Comparison of ENCODE assay signal across 1 cellular context in the genomic region with DNA sequence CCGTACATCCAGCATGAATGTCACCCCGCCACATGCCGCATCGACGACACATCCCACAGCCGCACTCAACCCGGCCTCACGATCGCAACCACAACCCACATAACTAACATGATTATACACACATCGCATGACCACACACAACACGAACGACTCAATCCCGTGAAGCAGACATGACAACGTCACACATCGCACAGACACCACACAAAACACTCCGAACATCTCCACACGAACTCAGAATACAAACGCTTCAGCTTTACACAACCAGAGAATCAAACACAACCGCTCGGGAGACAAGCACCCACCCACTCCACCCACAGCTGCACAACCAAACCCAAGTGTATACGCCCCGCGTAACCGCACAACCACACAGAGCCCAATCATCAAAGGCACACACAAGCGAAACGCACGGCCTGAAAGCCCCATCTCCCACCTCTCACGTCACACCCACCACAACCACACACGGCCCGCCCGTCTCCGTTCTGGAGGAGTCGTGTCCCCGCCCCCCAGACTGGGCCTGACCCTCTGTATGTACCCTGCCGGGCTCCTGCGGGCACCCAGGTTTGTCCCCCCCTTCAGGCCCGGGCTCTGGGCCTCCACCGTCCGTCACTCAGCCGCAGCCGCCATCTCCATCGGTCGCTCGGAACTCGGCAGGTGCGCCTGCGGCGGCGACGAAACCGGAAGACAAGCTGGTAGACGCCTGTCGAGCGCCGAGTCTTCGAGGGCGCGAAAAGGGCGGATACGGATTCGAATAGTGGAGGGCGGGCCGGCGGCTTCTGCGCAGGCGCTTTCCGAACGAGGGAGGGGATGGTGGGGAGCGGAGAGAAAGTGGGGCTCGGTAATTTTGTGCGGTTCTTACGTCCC.
TF ChIP-seq lines count a peak whose summit lies in the region.

A gene (minus strand): TSS at position 646 of the 861 bp plus-strand sequence. CDS start 3,028 bp downstream, outside the sequence.

TF ChIP-seq in HepG2, 621 proteins besides CTCF, POLR2A, EP300 and RAD21 (continued from another document):
- TF ChIP-seq, protein P1, sequence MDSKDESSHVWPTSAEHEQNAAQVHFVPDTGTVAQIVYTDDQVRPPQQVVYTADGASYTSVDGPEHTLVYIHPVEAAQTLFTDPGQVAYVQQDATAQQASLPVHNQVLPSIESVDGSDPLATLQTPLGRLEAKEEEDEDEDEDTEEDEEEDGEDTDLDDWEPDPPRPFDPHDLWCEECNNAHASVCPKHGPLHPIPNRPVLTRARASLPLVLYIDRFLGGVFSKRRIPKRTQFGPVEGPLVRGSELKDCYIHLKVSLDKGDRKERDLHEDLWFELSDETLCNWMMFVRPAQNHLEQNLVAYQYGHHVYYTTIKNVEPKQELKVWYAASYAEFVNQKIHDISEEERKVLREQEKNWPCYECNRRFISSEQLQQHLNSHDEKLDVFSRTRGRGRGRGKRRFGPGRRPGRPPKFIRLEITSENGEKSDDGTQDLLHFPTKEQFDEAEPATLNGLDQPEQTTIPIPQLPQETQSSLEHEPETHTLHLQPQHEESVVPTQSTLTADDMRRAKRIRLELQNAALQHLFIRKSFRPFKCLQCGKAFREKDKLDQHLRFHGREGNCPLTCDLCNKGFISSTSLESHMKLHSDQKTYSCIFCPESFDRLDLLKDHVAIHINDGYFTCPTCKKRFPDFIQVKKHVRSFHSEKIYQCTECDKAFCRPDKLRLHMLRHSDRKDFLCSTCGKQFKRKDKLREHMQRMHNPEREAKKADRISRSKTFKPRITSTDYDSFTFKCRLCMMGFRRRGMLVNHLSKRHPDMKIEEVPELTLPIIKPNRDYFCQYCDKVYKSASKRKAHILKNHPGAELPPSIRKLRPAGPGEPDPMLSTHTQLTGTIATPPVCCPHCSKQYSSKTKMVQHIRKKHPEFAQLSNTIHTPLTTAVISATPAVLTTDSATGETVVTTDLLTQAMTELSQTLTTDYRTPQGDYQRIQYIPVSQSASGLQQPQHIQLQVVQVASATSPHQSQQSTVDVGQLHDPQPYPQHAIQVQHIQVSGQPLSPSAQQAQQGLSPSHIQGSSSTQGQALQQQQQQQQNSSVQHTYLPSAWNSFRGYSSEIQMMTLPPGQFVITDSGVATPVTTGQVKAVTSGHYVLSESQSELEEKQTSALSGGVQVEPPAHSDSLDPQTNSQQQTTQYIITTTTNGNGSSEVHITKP (CRISPR knock-in tag; IDR thresholded peaks at IDR 0.05; ENCODE audit: low read depth) = peak; percentile 67; the same call in 1 of the 2 replicates
- TF ChIP-seq ZNF772 (CRISPR knock-in tag; IDR thresholded peaks at IDR 0.05) = peak; percentile 90
- TF ChIP-seq ZNF773 (CRISPR knock-in tag; IDR thresholded peaks at IDR 0.05; ENCODE audit: borderline replicate concordance) = peak; percentile 50; the same call in 1 of the 2 replicates
- TF ChIP-seq HDAC2 (CRISPR knock-in tag; IDR thresholded peaks at IDR 0.05) = peak; percentile 92
- peak; percentile 58; the same call in 1 of the 2 replicates for TF ChIP-seq ZNF451 (CRISPR knock-in tag; IDR thresholded peaks at IDR 0.05)
- TF ChIP-seq, protein P2, sequence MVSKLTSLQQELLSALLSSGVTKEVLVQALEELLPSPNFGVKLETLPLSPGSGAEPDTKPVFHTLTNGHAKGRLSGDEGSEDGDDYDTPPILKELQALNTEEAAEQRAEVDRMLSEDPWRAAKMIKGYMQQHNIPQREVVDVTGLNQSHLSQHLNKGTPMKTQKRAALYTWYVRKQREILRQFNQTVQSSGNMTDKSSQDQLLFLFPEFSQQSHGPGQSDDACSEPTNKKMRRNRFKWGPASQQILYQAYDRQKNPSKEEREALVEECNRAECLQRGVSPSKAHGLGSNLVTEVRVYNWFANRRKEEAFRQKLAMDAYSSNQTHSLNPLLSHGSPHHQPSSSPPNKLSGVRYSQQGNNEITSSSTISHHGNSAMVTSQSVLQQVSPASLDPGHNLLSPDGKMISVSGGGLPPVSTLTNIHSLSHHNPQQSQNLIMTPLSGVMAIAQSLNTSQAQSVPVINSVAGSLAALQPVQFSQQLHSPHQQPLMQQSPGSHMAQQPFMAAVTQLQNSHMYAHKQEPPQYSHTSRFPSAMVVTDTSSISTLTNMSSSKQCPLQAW (CRISPR knock-in tag; IDR thresholded peaks at IDR 0.05) = peak; percentile 94
- TF ChIP-seq ATM (IDR thresholded peaks at IDR 0.05; ENCODE audit: borderline replicate concordance) = no peak
- TF ChIP-seq NBN (conservative IDR thresholded peaks at IDR 0.05) = no peak
- TF ChIP-seq MAZ (IDR thresholded peaks at IDR 0.05; ENCODE audit: borderline replicate concordance, low read depth, low read length) = 0 out of 2 replicates have a peak, but pooled peaks have one; percentile 55
- peak; percentile 87; the same call in 1 of the 2 replicates for TF ChIP-seq MAZ (CRISPR knock-in tag; IDR thresholded peaks at IDR 0.05; ENCODE audit: low read depth)
- TF ChIP-seq WIZ (CRISPR knock-in tag; IDR thresholded peaks at IDR 0.05) = peak; percentile 50; the same call in 1 of the 2 replicates
- TF ChIP-seq ZNF841 (CRISPR knock-in tag; IDR thresholded peaks at IDR 0.05; ENCODE audit: borderline replicate concordance) = peak; percentile 63; the same call in 1 of the 2 replicates
- TF ChIP-seq ZFP36L1 (CRISPR knock-in tag; IDR thresholded peaks at IDR 0.05) = peak; percentile 78
- TF ChIP-seq ZNF292 (CRISPR knock-in tag; IDR thresholded peaks at IDR 0.05; ENCODE audit: borderline replicate concordance, low read depth) = no peak
- TF ChIP-seq, protein P3, sequence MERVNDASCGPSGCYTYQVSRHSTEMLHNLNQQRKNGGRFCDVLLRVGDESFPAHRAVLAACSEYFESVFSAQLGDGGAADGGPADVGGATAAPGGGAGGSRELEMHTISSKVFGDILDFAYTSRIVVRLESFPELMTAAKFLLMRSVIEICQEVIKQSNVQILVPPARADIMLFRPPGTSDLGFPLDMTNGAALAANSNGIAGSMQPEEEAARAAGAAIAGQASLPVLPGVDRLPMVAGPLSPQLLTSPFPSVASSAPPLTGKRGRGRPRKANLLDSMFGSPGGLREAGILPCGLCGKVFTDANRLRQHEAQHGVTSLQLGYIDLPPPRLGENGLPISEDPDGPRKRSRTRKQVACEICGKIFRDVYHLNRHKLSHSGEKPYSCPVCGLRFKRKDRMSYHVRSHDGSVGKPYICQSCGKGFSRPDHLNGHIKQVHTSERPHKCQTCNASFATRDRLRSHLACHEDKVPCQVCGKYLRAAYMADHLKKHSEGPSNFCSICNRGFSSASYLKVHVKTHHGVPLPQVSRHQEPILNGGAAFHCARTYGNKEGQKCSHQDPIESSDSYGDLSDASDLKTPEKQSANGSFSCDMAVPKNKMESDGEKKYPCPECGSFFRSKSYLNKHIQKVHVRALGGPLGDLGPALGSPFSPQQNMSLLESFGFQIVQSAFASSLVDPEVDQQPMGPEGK (CRISPR knock-in tag; IDR thresholded peaks at IDR 0.05) = peak; percentile 76
- TF ChIP-seq, protein P4, sequence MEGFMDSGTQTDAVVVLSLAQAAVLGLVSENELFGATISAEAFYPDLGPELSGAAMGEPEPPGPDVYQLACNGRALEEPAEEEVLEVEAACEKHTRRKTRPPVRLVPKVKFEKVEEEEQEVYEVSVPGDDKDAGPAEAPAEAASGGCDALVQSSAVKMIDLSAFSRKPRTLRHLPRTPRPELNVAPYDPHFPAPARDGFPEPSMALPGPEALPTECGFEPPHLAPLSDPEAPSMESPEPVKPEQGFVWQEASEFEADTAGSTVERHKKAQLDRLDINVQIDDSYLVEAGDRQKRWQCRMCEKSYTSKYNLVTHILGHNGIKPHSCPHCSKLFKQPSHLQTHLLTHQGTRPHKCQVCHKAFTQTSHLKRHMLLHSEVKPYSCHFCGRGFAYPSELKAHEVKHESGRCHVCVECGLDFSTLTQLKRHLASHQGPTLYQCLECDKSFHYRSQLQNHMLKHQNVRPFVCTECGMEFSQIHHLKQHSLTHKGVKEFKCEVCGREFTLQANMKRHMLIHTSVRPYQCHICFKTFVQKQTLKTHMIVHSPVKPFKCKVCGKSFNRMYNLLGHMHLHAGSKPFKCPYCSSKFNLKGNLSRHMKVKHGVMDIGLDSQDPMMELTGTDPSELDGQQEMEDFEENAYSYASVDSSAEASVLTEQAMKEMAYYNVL (CRISPR knock-in tag; IDR thresholded peaks at IDR 0.05; ENCODE audit: borderline replicate concordance) = peak; percentile 46; the same call in 1 of the 2 replicates
- no peak for TF ChIP-seq SNAI1 (CRISPR knock-in tag; IDR thresholded peaks at IDR 0.05; ENCODE audit: borderline replicate concordance)
- peak; percentile 54 for TF ChIP-seq IKZF4 (CRISPR knock-in tag; IDR thresholded peaks at IDR 0.05; ENCODE audit: borderline replicate concordance, low read depth, not compliant biosample characterization)
- TF ChIP-seq, protein P5, sequence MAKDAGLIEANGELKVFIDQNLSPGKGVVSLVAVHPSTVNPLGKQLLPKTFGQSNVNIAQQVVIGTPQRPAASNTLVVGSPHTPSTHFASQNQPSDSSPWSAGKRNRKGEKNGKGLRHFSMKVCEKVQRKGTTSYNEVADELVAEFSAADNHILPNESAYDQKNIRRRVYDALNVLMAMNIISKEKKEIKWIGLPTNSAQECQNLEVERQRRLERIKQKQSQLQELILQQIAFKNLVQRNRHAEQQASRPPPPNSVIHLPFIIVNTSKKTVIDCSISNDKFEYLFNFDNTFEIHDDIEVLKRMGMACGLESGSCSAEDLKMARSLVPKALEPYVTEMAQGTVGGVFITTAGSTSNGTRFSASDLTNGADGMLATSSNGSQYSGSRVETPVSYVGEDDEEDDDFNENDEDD (CRISPR knock-in tag; IDR thresholded peaks at IDR 0.05; ENCODE audit: borderline replicate concordance) = peak; percentile 99
- peak; percentile 91 for TF ChIP-seq ZNF34 (CRISPR knock-in tag; IDR thresholded peaks at IDR 0.05; ENCODE audit: borderline replicate concordance)
- TF ChIP-seq, protein P6, sequence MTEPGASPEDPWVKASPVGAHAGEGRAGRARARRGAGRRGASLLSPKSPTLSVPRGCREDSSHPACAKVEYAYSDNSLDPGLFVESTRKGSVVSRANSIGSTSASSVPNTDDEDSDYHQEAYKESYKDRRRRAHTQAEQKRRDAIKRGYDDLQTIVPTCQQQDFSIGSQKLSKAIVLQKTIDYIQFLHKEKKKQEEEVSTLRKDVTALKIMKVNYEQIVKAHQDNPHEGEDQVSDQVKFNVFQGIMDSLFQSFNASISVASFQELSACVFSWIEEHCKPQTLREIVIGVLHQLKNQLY (CRISPR knock-in tag; IDR thresholded peaks at IDR 0.05) = 0 out of 2 replicates have a peak, but pooled peaks have one; percentile 44
- peak; percentile 78; the same call in 1 of the 2 replicates for TF ChIP-seq STAT5B (CRISPR knock-in tag; IDR thresholded peaks at IDR 0.05)
- TF ChIP-seq ZNF468 (CRISPR knock-in tag; IDR thresholded peaks at IDR 0.05) = peak; percentile 58; the same call in 1 of the 2 replicates
- no peak for TF ChIP-seq RNF2 (conservative IDR thresholded peaks at IDR 0.05; ENCODE audit: low read depth)
- TF ChIP-seq ZNF296 (CRISPR knock-in tag; conservative IDR thresholded peaks at IDR 0.05) = no peak
- peak; percentile 93; the same call in 1 of the 2 replicates for TF ChIP-seq IRX3 (CRISPR knock-in tag; IDR thresholded peaks at IDR 0.05; ENCODE audit: borderline replicate concordance, low read depth)
- TF ChIP-seq SMC3 (IDR thresholded peaks at IDR 0.05; ENCODE audit: low read length) = no peak; the same call in 1 of the 2 replicates
- peak; percentile 86 for TF ChIP-seq CREB1 (IDR thresholded peaks at IDR 0.05)
- TF ChIP-seq CREB1 (CRISPR knock-in tag; IDR thresholded peaks at IDR 0.05) = peak; percentile 96
- TF ChIP-seq, protein P7, sequence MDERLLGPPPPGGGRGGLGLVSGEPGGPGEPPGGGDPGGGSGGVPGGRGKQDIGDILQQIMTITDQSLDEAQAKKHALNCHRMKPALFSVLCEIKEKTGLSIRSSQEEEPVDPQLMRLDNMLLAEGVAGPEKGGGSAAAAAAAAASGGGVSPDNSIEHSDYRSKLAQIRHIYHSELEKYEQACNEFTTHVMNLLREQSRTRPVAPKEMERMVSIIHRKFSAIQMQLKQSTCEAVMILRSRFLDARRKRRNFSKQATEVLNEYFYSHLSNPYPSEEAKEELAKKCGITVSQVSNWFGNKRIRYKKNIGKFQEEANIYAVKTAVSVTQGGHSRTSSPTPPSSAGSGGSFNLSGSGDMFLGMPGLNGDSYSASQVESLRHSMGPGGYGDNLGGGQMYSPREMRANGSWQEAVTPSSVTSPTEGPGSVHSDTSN (CRISPR knock-in tag; IDR thresholded peaks at IDR 0.05) = 0 out of 2 replicates have a peak, but pooled peaks have one; percentile 62
- no peak for TF ChIP-seq ZFP41 (CRISPR knock-in tag; IDR thresholded peaks at IDR 0.05; ENCODE audit: borderline replicate concordance)
